Comparison of ENCODE assay signal across 1 cellular context in the genomic region with DNA sequence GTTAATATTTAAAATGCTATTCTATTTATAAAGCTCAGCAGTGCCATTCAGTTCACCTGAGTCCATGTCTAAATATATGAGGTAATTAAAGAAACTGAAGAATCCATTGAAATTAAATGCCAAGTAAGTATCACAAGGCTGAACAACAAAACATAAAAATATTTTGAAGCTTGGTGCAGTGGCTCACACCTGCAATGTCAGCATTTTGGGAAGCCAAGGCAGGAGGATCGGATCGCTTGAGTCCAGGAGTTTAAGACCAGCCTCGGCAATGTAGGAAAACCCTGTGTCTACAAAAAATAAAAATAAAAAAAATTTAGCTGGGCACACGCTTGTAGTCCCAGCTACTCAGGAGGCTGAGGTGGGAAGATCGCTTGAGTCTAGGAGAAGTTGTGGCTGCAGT.
TF ChIP-seq lines count a peak whose summit lies in the region.

No MANE protein-coding gene starts in this region.

TF ChIP-seq in K562, 482 proteins besides CTCF, POLR2A, EP300 and RAD21 (continued from another document):
- TF ChIP-seq, protein P1, sequence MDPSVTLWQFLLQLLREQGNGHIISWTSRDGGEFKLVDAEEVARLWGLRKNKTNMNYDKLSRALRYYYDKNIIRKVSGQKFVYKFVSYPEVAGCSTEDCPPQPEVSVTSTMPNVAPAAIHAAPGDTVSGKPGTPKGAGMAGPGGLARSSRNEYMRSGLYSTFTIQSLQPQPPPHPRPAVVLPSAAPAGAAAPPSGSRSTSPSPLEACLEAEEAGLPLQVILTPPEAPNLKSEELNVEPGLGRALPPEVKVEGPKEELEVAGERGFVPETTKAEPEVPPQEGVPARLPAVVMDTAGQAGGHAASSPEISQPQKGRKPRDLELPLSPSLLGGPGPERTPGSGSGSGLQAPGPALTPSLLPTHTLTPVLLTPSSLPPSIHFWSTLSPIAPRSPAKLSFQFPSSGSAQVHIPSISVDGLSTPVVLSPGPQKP (CRISPR knock-in tag; IDR thresholded peaks at IDR 0.05), result no peak
- TF ChIP-seq ZNF316 (IDR thresholded peaks at IDR 0.05), result peak; percentile 54
- no peak for TF ChIP-seq HMG20A (CRISPR knock-in tag; conservative IDR thresholded peaks at IDR 0.05)
- TF ChIP-seq SIN3A (IDR thresholded peaks at IDR 0.05; ENCODE audit: borderline replicate concordance in 2 of 2, control insufficient read depth in 1 of 2, low read depth in 2 of 2, low read length in 2 of 2), result no peak
- peak; percentile 52; the same call in 1 of the 2 replicates for TF ChIP-seq C11orf30 (IDR thresholded peaks at IDR 0.05; ENCODE audit: low read depth)
- no peak for TF ChIP-seq SNIP1 (IDR thresholded peaks at IDR 0.05; ENCODE audit: low read depth)
- TF ChIP-seq HOXB6 (CRISPR knock-in tag; IDR thresholded peaks at IDR 0.05; ENCODE audit: borderline replicate concordance), result no peak
- no peak for TF ChIP-seq ZNF311 (CRISPR knock-in tag; IDR thresholded peaks at IDR 0.05)
- TF ChIP-seq, protein P2, sequence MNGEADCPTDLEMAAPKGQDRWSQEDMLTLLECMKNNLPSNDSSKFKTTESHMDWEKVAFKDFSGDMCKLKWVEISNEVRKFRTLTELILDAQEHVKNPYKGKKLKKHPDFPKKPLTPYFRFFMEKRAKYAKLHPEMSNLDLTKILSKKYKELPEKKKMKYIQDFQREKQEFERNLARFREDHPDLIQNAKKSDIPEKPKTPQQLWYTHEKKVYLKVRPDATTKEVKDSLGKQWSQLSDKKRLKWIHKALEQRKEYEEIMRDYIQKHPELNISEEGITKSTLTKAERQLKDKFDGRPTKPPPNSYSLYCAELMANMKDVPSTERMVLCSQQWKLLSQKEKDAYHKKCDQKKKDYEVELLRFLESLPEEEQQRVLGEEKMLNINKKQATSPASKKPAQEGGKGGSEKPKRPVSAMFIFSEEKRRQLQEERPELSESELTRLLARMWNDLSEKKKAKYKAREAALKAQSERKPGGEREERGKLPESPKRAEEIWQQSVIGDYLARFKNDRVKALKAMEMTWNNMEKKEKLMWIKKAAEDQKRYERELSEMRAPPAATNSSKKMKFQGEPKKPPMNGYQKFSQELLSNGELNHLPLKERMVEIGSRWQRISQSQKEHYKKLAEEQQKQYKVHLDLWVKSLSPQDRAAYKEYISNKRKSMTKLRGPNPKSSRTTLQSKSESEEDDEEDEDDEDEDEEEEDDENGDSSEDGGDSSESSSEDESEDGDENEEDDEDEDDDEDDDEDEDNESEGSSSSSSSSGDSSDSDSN (IDR thresholded peaks at IDR 0.05; ENCODE audit: borderline replicate concordance in 1 of 2, low read depth in 2 of 2, low read length in 2 of 2), result no peak
- TF ChIP-seq KDM1A (IDR thresholded peaks at IDR 0.05), result no peak
- TF ChIP-seq OTX1 (CRISPR knock-in tag; IDR thresholded peaks at IDR 0.05), result no peak
TF ChIP-seq in K562: peak in this region for 2.
